In the genomic region with DNA sequence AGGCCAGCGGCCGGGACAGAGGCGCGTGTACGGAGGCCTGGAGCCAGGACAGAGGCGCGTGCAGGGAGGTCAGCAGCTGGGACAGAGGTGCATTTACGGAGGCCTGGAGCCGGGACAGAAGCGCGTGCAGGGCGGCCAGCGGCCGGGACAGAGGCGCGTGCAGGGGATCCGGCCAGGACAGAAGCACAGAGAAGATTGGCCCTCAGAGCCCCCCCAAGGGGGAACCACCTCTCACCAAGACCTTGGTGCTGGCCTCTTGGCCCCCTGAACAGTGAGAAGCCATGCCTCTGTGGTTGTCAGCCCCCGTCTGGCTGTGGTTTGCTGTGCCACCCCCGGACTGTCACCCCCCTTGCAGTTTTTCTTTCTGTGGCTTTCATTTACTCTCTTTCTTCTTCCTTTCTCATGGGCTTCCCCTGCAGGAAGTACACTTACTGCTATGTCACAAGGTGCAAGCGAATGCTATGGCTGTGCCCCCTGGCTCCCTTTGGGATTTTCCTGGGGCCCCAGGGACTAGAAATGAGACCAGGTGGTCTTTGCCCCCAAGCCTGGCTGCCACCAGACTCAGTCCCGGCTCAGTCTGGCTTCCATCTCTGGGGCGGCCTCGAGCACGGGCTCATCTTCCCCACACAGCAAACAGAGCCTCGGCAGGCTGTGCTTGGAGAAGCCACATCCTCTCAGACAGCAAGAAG, we compare ENCODE assay signal across 9 cellular contexts. TPM values are rescaled to one million over a fixed set of nuclear protein-coding genes. Genes with fewer than 3 reads are reported as not detected.
DNase-seq lines count a peak whose midpoint lies in the region; ATAC-seq, FAIRE-seq and TF ChIP-seq lines count a peak whose summit lies in the region.
"Had no signal": no experiment of that assay in that cellular context is flagged by ENCODE, and none has a peak within 500 bp of the region (broad histone marks: within the 10 kb centered on the region; RNA-seq: fewer than 3 reads in every experiment).

No MANE protein-coding gene starts in this region.

- intact Hi-C loops in GM12878 (cut with micrococcal nuclease; ENCODE audit: unreplicated experiment): no loop called here
- intact Hi-C loops in esophagus muscularis mucosa (cut with DNase I): no loop called here

- peak; percentile 55 for ATAC-seq in GM19328 (IDR thresholded peaks at IDR 0.05; ENCODE audit: unreplicated experiment)
- ATAC-seq in GM12878: peak; percentile 60
- ATAC-seq in HG02798 (IDR thresholded peaks at IDR 0.05; ENCODE audit: poor library complexity, unreplicated experiment): no peak

- H3K36me3 ChIP-seq in Loucy (ENCODE audit: insufficient read depth, low read length) (no peaks in the 10 kb centered on the region), GM12878 (ENCODE audit: control insufficient read depth in 2 of 2, insufficient read depth in 2 of 2, low read length in 1 of 2) (no peaks in the 10 kb centered on the region), esophagus muscularis mucosa (no peaks in the 10 kb centered on the region)

- POLR2A ChIA-PET in GM12878 (lab: Charles Lee): no interaction called here

- no peaks in the 10 kb centered on the region for H3K9me3 ChIP-seq in Loucy (ENCODE audit: insufficient read depth, low read depth, low read length)
- no peaks in the 10 kb centered on the region; the same call in 2 of the 3 replicates for H3K9me3 ChIP-seq in GM12878 (replicated peaks; ENCODE audit: control insufficient read depth, insufficient read depth, low read length)
- H3K9me3 ChIP-seq in esophagus muscularis mucosa: no peaks in the 10 kb centered on the region

- WGBS in GM12878 (ENCODE audit: insufficient coverage, insufficient replicate concordance, low lambda C conversion rate, missing lambda C conversion rate): 57% methylated on average over 25 of the region's 25 CpGs
- WGBS in esophagus muscularis mucosa: 74% methylated on average over 24 of the region's 25 CpGs

- no peak for FAIRE-seq in GM12878 (lab: Jason Lieb, UNC)

- H3F3A ChIP-seq in Loucy (ENCODE audit: low read depth): no peaks in the 10 kb centered on the region

- no peak for TF ChIP-seq POLR2A in GM12878 (IDR thresholded peaks at IDR 0.05; ENCODE audit: low read depth, low read length)
- no peak for TF ChIP-seq POLR2A in esophagus muscularis mucosa (IDR thresholded peaks at IDR 0.05; ENCODE audit: low read depth)

- TF ChIP-seq RAD21 in GM12878 (IDR thresholded peaks at IDR 0.05; ENCODE audit: insufficient read depth, low read depth, low read length): no peak

- TF ChIP-seq CTCF in Loucy (conservative IDR thresholded peaks at IDR 0.05; ENCODE audit: low read length) (no peak), GM12878 (IDR thresholded peaks at IDR 0.05 in 2 of 3, conservative IDR thresholded peaks at IDR 0.05 in 1 of 3; ENCODE audit: control insufficient read depth in 2 of 3, extremely low read depth in 1 of 3, insufficient read depth in 1 of 3, low read depth in 3 of 3, low read length in 3 of 3) (no peak), esophagus muscularis mucosa (IDR thresholded peaks at IDR 0.05) (no peak)

- H3K27me3 ChIP-seq in Loucy (ENCODE audit: insufficient read depth, low read length, poor library complexity, severe bottlenecking): no peaks in the 10 kb centered on the region
- H3K27me3 ChIP-seq in GM12878 (replicated peaks in 1 of 2; ENCODE audit: control insufficient read depth in 2 of 2, insufficient read depth in 2 of 2, low read length in 1 of 2): no peaks in the 10 kb centered on the region; a peak in 1 of 4 replicates
- peaks cover 0 to 59% (median 0%) of the 10 kb centered on the region in 4 donors for H3K27me3 ChIP-seq in esophagus muscularis mucosa

- no peaks in the 10 kb centered on the region for H3K9me2 ChIP-seq in Loucy (replicated peaks; ENCODE audit: low read depth, low read length)

- SMC1A ChIA-PET in GM12878 (lab: Charles Lee; ENCODE audit: uncharacterized antibody, unreplicated experiment): no interaction called here

- H3K27ac ChIP-seq in GM12878 (ENCODE audit: control insufficient read depth, insufficient read depth) (no peak overlapping the region), esophagus muscularis mucosa (replicated peaks in 1 of 4) (no peak overlapping the region)

- H4K20me1 ChIP-seq in Loucy (ENCODE audit: insufficient read depth, low read length, poor library complexity, severe bottlenecking) (no peaks in the 10 kb centered on the region), GM12878 (ENCODE audit: control insufficient read depth, insufficient read depth) (no peaks in the 10 kb centered on the region)

- no TSS peak for BruUV-seq in GM12878 (replicated peaks; lab: Mats Ljungman, UMichigan)

- peak overlapping the region; percentile 86 for H2AFZ ChIP-seq in Loucy (ENCODE audit: low read length)
- no peak overlapping the region for H2AFZ ChIP-seq in GM12878 (ENCODE audit: control insufficient read depth, low read depth, low read length)

- H3K4me3 ChIP-seq in Loucy (ENCODE audit: low read length, poor library complexity, severe bottlenecking): peak overlapping the region; percentile 51
- no peak overlapping the region for H3K4me3 ChIP-seq in GM12878
- no peak overlapping the region for H3K4me3 ChIP-seq in esophagus muscularis mucosa

- CTCF ChIA-PET in GM12878 (lab: Yijun Ruan, JAX): no interaction called here

- H3K9ac ChIP-seq in Loucy (ENCODE audit: low read depth, low read length, poor library complexity, severe bottlenecking): peak overlapping the region; percentile 59
- H3K9ac ChIP-seq in GM12878 (ENCODE audit: control insufficient read depth, insufficient read depth, low read length): no peak overlapping the region

- H3K79me2 ChIP-seq in Loucy (ENCODE audit: insufficient read depth, low read length) (no peaks in the 10 kb centered on the region), GM12878 (ENCODE audit: control insufficient read depth, insufficient read depth, low read length) (no peaks in the 10 kb centered on the region)

- RAD21 ChIA-PET in GM12878 (lab: Charles Lee; ENCODE audit: unreplicated experiment): no interaction called here

- H3K4me2 ChIP-seq in Loucy (ENCODE audit: low read depth, low read length, poor library complexity, severe bottlenecking): peak overlapping the region; percentile 73
- no peak overlapping the region for H3K4me2 ChIP-seq in GM12878 (ENCODE audit: control insufficient read depth, insufficient read depth)

- TF ChIP-seq EP300 in GM12878 (IDR thresholded peaks at IDR 0.05; ENCODE audit: borderline replicate concordance in 1 of 2, control insufficient read depth in 1 of 2, low read depth in 2 of 2, low read length in 2 of 2) (no peak), esophagus muscularis mucosa (IDR thresholded peaks at IDR 0.05) (no peak)

- in situ Hi-C loops in GM12878 (cut with MboI): no loop called here

- no peak for DNase-seq in GM12878 (ENCODE audit: low read depth, low spot score)
- DNase-seq in stimulated activated CD8-positive, alpha-beta memory T cell treated with anti-CD3 and anti-CD28 coated beads, Interleukin-7, amount 100 ng/mL, for 4 hours (ENCODE audit: low read depth in 2 of 2): peak; percentile 24 to 45
- no peak for DNase-seq in hypothalamus (lab: John Stamatoyannopoulos, UW)
- no peak for DNase-seq in esophagus muscularis mucosa (ENCODE audit: extremely low spot score)
- DNase-seq: DMS79 treated with DMSO at 0.1 percent for 48 hours, nephron progenitor cell had no signal

- H3K4me1 ChIP-seq in Loucy (ENCODE audit: insufficient read depth, low read length, poor library complexity, severe bottlenecking) (peaks cover 25% of the 10 kb centered on the region), GM12878 (ENCODE audit: control insufficient read depth, insufficient read depth, low read length) (peaks cover 3% of the 10 kb centered on the region; the same call in 1 of the 2 replicates), esophagus muscularis mucosa (no peaks in the 10 kb centered on the region)

RNA-seq across cellular contexts. Expression of a gene that starts 41.1 kb away (rescaled TPM):
- total RNA-seq in GM12878 (2013; cell fraction: nucleolus; rRNA removed): 159 and 167 TPM in 2 replicates
- total RNA-seq in GM12878 (2014; rRNA removed) (156 and 187 TPM in 2 replicates), GM12878 (2014; rRNA removed; fragmentation: Illumina TruSeq; extraction: Trizol) (97.0 and 103 TPM in 2 replicates), GM12878 (2021) (119 and 131 TPM in 2 replicates), esophagus muscularis mucosa (10 to 100 TPM; 25.3 to 63.5 (median 37.7) TPM)
- polyA plus RNA-seq in GM12878 (2011; ENCODE audit: low read depth): 66.1 TPM
- polyA plus RNA-seq in GM12878 (2011; rRNA removed) (168 and 196 TPM in 2 replicates), GM12878 (2014; fragmentation: Illumina TruSeq; extraction: Trizol) (85.2 and 108 TPM in 2 replicates), GM12878 (2014; fragmentation: Nextera tagmentation; extraction: Ambion mirVana) (10 to 100 TPM; 29.6 to 43.4 TPM), GM12878 (2014; rRNA removed) (128 and 136 TPM in 2 replicates), GM12878 (2016; fragmentation: Nextera tagmentation; extraction: Ambion mirVana) (10 to 100 TPM; 65.6 to 66.1 TPM)
- polyA plus RNA-seq in GM12878 (2011; cell fraction: cytosol; rRNA removed): 155 and 156 TPM in 2 replicates
- polyA plus RNA-seq in GM12878 (2011; cell fraction: nucleus; rRNA removed): 92.5 and 100 TPM in 2 replicates
- 82.7 and 115 TPM in 2 replicates for polyA plus RNA-seq in GM12878 (2012)
- polyA minus RNA-seq in GM12878 (2011; rRNA and poly(A)+ RNA removed): 146 and 169 TPM in 2 replicates
- 78.2 and 84.5 TPM in 2 replicates for polyA minus RNA-seq in GM12878 (2011; cell fraction: cytosol; rRNA and poly(A)+ RNA removed)
- 115 and 158 TPM in 2 replicates for polyA minus RNA-seq in GM12878 (2011; cell fraction: nucleus; rRNA and poly(A)+ RNA removed)

Comparison
In these comparisons a context has a peak if more than half of its experiments do, and no peak if none do; other contexts are left out.
1. DNase-seq: peak in stimulated activated CD8-positive, alpha-beta memory T cell treated with anti-CD3 and anti-CD28 coated beads, Interleukin-7, amount 100 ng/mL, for 4 hours (2 of 2); none in GM12878 (single experiment), hypothalamus (0 of 51) and esophagus muscularis mucosa (single experiment).